In genomic region chr19:44571830-44572661, GRCh38 we compare ENCODE assay signal across 26 cellular contexts. TPM values are rescaled to one million over a fixed set of nuclear protein-coding genes. Genes with fewer than 3 reads are reported as not detected.
DNase-seq lines count a peak whose midpoint lies in the region; ATAC-seq and TF ChIP-seq lines count a peak whose summit lies in the region.
"Had no signal": no experiment of that assay in that cellular context is flagged by ENCODE, and none has a peak within 500 bp of the region (broad histone marks: within the 10 kb centered on the region; RNA-seq: fewer than 3 reads in every experiment).

No MANE protein-coding gene starts in this region.

- no peak overlapping the region for H3K56ac ChIP-seq in IMR-90 (ENCODE audit: extremely low read depth, insufficient read depth, low read length)

- H3K18ac ChIP-seq in IMR-90 (ENCODE audit: low read depth, low read length): no peak overlapping the region

- no peak overlapping the region for H3K23ac ChIP-seq in IMR-90 (ENCODE audit: low read depth, low read length)

- POLR2A ChIA-PET in IMR-90 (lab: Charles Lee; ENCODE audit: unreplicated experiment): no interaction called here
- POLR2A ChIA-PET in WTC11 (lab: Charles Lee): no interaction called here

- dilution Hi-C loops in IMR-90 (cut with HindIII; ENCODE audit: low sequenced_read_pairs, unreplicated experiment): no loop called here

- TF ChIP-seq CTCF in IMR-90 (conservative IDR thresholded peaks at IDR 0.05; ENCODE audit: low read depth, low read length) (no peak), WTC11 (IDR thresholded peaks at IDR 0.05) (no peak), osteocyte (IDR thresholded peaks at IDR 0.05) (no peak)

- peak overlapping the region; percentile 29; the same call in 1 of the 2 replicates for H2BK20ac ChIP-seq in IMR-90 (ENCODE audit: low read depth, low read length)

- peak overlapping the region; percentile 48 for H2AK9ac ChIP-seq in IMR-90 (replicated peaks; ENCODE audit: low read depth, low read length, poor library complexity)

- ATAC-seq in IMR-90 (ENCODE audit: low read depth): no peak
- ATAC-seq in WTC11: peak; percentile 28; the same call in 1 of the 2 replicates
- peak; percentile 52 for ATAC-seq in left lobe of liver
- ATAC-seq in HG03439 (IDR thresholded peaks at IDR 0.05; ENCODE audit: unreplicated experiment): no peak
- ATAC-seq: GM12878 had no signal

- H3K9ac ChIP-seq in IMR-90 (ENCODE audit: low read depth, low read length): no peak overlapping the region
- H3K9ac ChIP-seq: BLaER1 had no signal

- no peak for TF ChIP-seq RAD21 in IMR-90 (IDR thresholded peaks at IDR 0.05; ENCODE audit: low read length)

- peaks cover 3% of the 10 kb centered on the region; the same call in 1 of the 2 replicates for H3K27me3 ChIP-seq in IMR-90 (ENCODE audit: control insufficient read depth, insufficient read depth, low read length)
- H3K27me3 ChIP-seq: BLaER1 had no signal

- DNase-seq in IMR-90: no peak
- no peak for DNase-seq in WTC11 (ENCODE audit: low spot score)
- DNase-seq in left lobe of liver (ENCODE audit: low spot score): peak; percentile 55
- DNase-seq in osteocyte (ENCODE audit: extremely low spot score, unreplicated experiment): peak; percentile 76
- no peak for DNase-seq in activated CD4-positive, CD25-positive, alpha-beta regulatory T cell (lab: John Stamatoyannopoulos, UW)
- DNase-seq in NCI-H1694 treated with DMSO at 0.1 percent for 48 hours (lab: John Stamatoyannopoulos, UW): no peak
- DNase-seq: CD4-positive, alpha-beta T cell; COR-L47; DMS 273 treated with DMSO at 0.1 percent for 48 hours; DMS79 treated with DMSO at 0.1 percent for 48 hours; NCI-H1105 treated with DMSO at 0.1 percent for 48 hours; NCI-H2081; NCI-H2171; NCI-H524 treated with DMSO at 0.1 percent for 48 hours; NCI-H82; Right ventricle myocardium superior had no signal

- H3K27me3 Mint-ChIP-seq in WTC11 (ENCODE audit: low read depth) (no peaks in the 10 kb centered on the region; the same call in none of the 2 replicates), osteocyte (ENCODE audit: unreplicated experiment) (peaks cover 30% of the 10 kb centered on the region)

- peaks cover 12% of the 10 kb centered on the region for H3K4me1 Mint-ChIP-seq in WTC11
- no peaks in the 10 kb centered on the region for H3K4me1 Mint-ChIP-seq in osteocyte (ENCODE audit: unreplicated experiment)

- in situ Hi-C loops in IMR-90 (cut with MboI; ENCODE audit: low sequenced_read_pairs): loop anchor here (5.0 to 25.0 kb wide), 3 partner anchors 85 to 270 kb away; partner anchors contain the start of gene CBLC

- WGBS in IMR-90 (ENCODE audit: extremely low coverage in 2 of 2, insufficient read length in 1 of 2), 2 experiments: 83% methylated on average over 1 of the region's 5 CpGs; no CpG with 5 or more reads in 1 of the 2 experiments

- H3K27ac Mint-ChIP-seq in WTC11 (no peak overlapping the region), osteocyte (ENCODE audit: unreplicated experiment) (no peak overlapping the region)
- H3K27ac Mint-ChIP-seq: CD4-positive, alpha-beta T cell had no signal

- no TSS peak for BruUV-seq in IMR-90 (replicated peaks; lab: Mats Ljungman, UMichigan)

- H4K5ac ChIP-seq in IMR-90 (ENCODE audit: low read depth, low read length): no peak overlapping the region

- no peak for TF ChIP-seq POLR2A in IMR-90 (IDR thresholded peaks at IDR 0.05; ENCODE audit: low read depth, low read length)

- peak overlapping the region; percentile 39 for H2AFZ ChIP-seq in IMR-90 (replicated peaks; ENCODE audit: low read length, poor library complexity)

- H3K9me3 Mint-ChIP-seq in WTC11 (no peaks in the 10 kb centered on the region), osteocyte (ENCODE audit: unreplicated experiment) (no peaks in the 10 kb centered on the region)
- H3K9me3 Mint-ChIP-seq: CD4-positive, alpha-beta T cell had no signal

- peak overlapping the region; percentile 36 for H3K4ac ChIP-seq in IMR-90 (ENCODE audit: low read depth, low read length)

- no peak overlapping the region for H3K4me2 ChIP-seq in IMR-90 (ENCODE audit: low read depth, low read length)
- H3K4me2 ChIP-seq: BLaER1 had no signal

- intact Hi-C loops in IMR-90 (cut with micrococcal nuclease): loop anchor here (1.0 to 10.0 kb wide), 5 partner anchors 85 to 383 kb away; partner anchors contain the start of genes CLPTM1 and NECTIN2

- 0 out of 3 replicates have a peak overlapping the region, but pooled peaks have one; percentile 15 for H2BK15ac ChIP-seq in IMR-90 (ENCODE audit: low read depth, low read length)

- H3K4me3 Mint-ChIP-seq in WTC11 (no peak overlapping the region), osteocyte (ENCODE audit: unreplicated experiment) (no peak overlapping the region)
- H3K4me3 Mint-ChIP-seq: CD4-positive, alpha-beta T cell had no signal

- CTCF ChIA-PET in IMR-90 (lab: Yijun Ruan, JAX) (interaction anchor here (1.4 to 2.5 kb wide), 5 partner anchors 71 to 199 kb away, joined by 3 to 16 read pairs (median 4); no protein-coding TSS in a partner anchor), WTC11 (lab: Charles Lee) (interaction anchor here (1.3 to 2.9 kb wide), 17 partner anchors 10 to 274 kb away, joined by 3 to 79 read pairs (median 22); partner anchors contain the start of gene NECTIN2)

- no peak overlapping the region for H2BK5ac ChIP-seq in IMR-90 (ENCODE audit: low read depth, low read length, poor library complexity, severe bottlenecking)

- no peaks in the 10 kb centered on the region for H4K20me1 ChIP-seq in IMR-90 (ENCODE audit: insufficient read depth, low read length)
- H4K20me1 ChIP-seq: BLaER1 had no signal

- H3K36me3 Mint-ChIP-seq in WTC11: no peaks in the 10 kb centered on the region
- H3K36me3 Mint-ChIP-seq in osteocyte (ENCODE audit: unreplicated experiment): no peaks in the 10 kb centered on the region

- 0 out of 2 replicates have a peak overlapping the region, but pooled peaks have one; percentile 36 for H3K14ac ChIP-seq in IMR-90 (replicated peaks; ENCODE audit: low read depth, low read length)

- H3K4me3 ChIP-seq in IMR-90 (ENCODE audit: insufficient read depth, low read depth, low read length): no peak overlapping the region
- H3K4me3 ChIP-seq: BLaER1, GM12878, HAP-1 had no signal

- no peaks in the 10 kb centered on the region for H3K9me3 ChIP-seq in IMR-90 (ENCODE audit: control insufficient read depth, insufficient read depth, low read length)
- H3K9me3 ChIP-seq: BLaER1, HAP-1 had no signal

- H3K9me1 ChIP-seq in IMR-90 (ENCODE audit: insufficient read depth, low read length): no peaks in the 10 kb centered on the region; the same call in 1 of the 2 replicates

- H4K8ac ChIP-seq in IMR-90 (ENCODE audit: low read depth in 2 of 2, low read length in 2 of 2): no peak overlapping the region

- H3K79me1 ChIP-seq in IMR-90 (ENCODE audit: low read depth in 1 of 2, low read length in 2 of 2): no peaks in the 10 kb centered on the region

- H3K27ac ChIP-seq in IMR-90 (ENCODE audit: insufficient read depth, low read length): no peak overlapping the region
- H3K27ac ChIP-seq: BLaER1, HL-60 had no signal

- peak overlapping the region; percentile 32; the same call in 1 of the 2 replicates for H2BK120ac ChIP-seq in IMR-90 (ENCODE audit: low read depth, low read length)

- H2AK5ac ChIP-seq in IMR-90 (ENCODE audit: low read depth, low read length): peak overlapping the region; percentile 57

- H3K4me1 ChIP-seq in IMR-90 (ENCODE audit: control insufficient read depth, insufficient read depth, low read length): peaks cover 3% of the 10 kb centered on the region; the same call in 1 of the 2 replicates

- H4K91ac ChIP-seq in IMR-90 (ENCODE audit: insufficient read depth, low read depth, low read length): no peak overlapping the region; the same call in 1 of the 2 replicates

- H3K36me3 ChIP-seq in IMR-90 (ENCODE audit: control insufficient read depth, insufficient read depth, low read length): no peaks in the 10 kb centered on the region
- H3K36me3 ChIP-seq: BLaER1, HAP-1 had no signal

TF ChIP-seq in IMR-90, 13 proteins besides CTCF, POLR2A, EP300 and RAD21 (continues in another document):
- TF ChIP-seq ELK1 (IDR thresholded peaks at IDR 0.05; ENCODE audit: borderline replicate concordance, low read depth, low read length) (no peak), CHD1 (IDR thresholded peaks at IDR 0.05; ENCODE audit: low read depth, low read length) (no peak), CEBPB (IDR thresholded peaks at IDR 0.05; ENCODE audit: low read depth, low read length) (no peak)

TF ChIP-seq in WTC11, 78 proteins besides CTCF, POLR2A, EP300 and RAD21 (continues in another document):
- TF ChIP-seq ATF6 (CRISPR knock-in tag; IDR thresholded peaks at IDR 0.05): no peak
- TF ChIP-seq ZBTB21 (CRISPR knock-in tag; IDR thresholded peaks at IDR 0.05; ENCODE audit: borderline replicate concordance): no peak
- no peak for TF ChIP-seq ESRRA (CRISPR knock-in tag; IDR thresholded peaks at IDR 0.05; ENCODE audit: borderline replicate concordance)
- no peak for TF ChIP-seq NFE2L1 (CRISPR knock-in tag; IDR thresholded peaks at IDR 0.05)
- no peak for TF ChIP-seq GTF2I (CRISPR knock-in tag; conservative IDR thresholded peaks at IDR 0.05)

RNA-seq across cellular contexts. Expression of gene IGSF23, which starts 41.3 kb away (rescaled TPM):
- under 0.01 TPM in 1 of 2 replicates, not detected in the other for total RNA-seq in IMR-90 (2012; rRNA removed)
- 0.26 and 0.27 TPM in 2 replicates for polyA plus RNA-seq in IMR-90 (2012; rRNA removed)
- 0.15 and 0.22 TPM in 2 replicates for polyA plus RNA-seq in IMR-90 (2012; cell fraction: cytosol; rRNA removed)
- 0.14 TPM in 1 of 2 replicates, not detected in the other for polyA plus RNA-seq in IMR-90 (2012; cell fraction: nucleus; rRNA removed; ENCODE audit: low replicate concordance)
- total RNA-seq in WTC11 (2021): not detected in 3 replicates
- 7.0 TPM for total RNA-seq in left lobe of liver
- total RNA-seq in osteocyte: not detected in 2 replicates
- total RNA-seq: A673; CD4-positive, alpha-beta T cell; GM12878; HT-29; OCI-LY7; Right ventricle myocardium superior; RPMI7951; SK-MEL-5 had no signal
- polyA plus RNA-seq: GM12878 had no signal

RNA-seq across cellular contexts. Expression of gene CEACAM20, which starts 42.6 kb away (rescaled TPM):
- total RNA-seq in IMR-90 (2012; rRNA removed) (not detected in 2 replicates), WTC11 (2021) (not detected in 3 replicates), left lobe of liver (not detected), osteocyte (not detected in 2 replicates)
- not detected in 2 replicates for polyA plus RNA-seq in IMR-90 (2012; rRNA removed)
- polyA plus RNA-seq in IMR-90 (2012; cell fraction: cytosol; rRNA removed): not detected in 2 replicates
- 0.05 TPM in 1 of 2 replicates, not detected in the other for polyA plus RNA-seq in IMR-90 (2012; cell fraction: nucleus; rRNA removed; ENCODE audit: low replicate concordance)
- total RNA-seq: A673; CD4-positive, alpha-beta T cell; GM12878; HT-29; OCI-LY7; Right ventricle myocardium superior; RPMI7951; SK-MEL-5 had no signal
- polyA plus RNA-seq: GM12878 had no signal

Comparison
In these comparisons a context has a peak if more than half of its experiments do, and no peak if none do; other contexts are left out.
1. ATAC-seq: peak in WTC11 (single experiment) and left lobe of liver (single experiment); none in IMR-90 (single experiment) and HG03439 (single experiment).
2. DNase-seq: peak in left lobe of liver (single experiment) and osteocyte (single experiment); none in IMR-90 (single experiment), WTC11 (single experiment), activated CD4-positive, CD25-positive, alpha-beta regulatory T cell (0 of 4) and NCI-H1694 treated with DMSO at 0.1 percent for 48 hours (single experiment).